8 cellular contexts compared by ENCODE assay signal in genomic region chr10:100996678-100997363, GRCh38. TPM values are rescaled to one million over a fixed set of nuclear protein-coding genes. Genes with fewer than 3 reads are reported as not detected.
DNase-seq lines count a peak whose midpoint lies in the region; ATAC-seq, FAIRE-seq and TF ChIP-seq lines count a peak whose summit lies in the region.

No MANE protein-coding gene starts in this region.

- dilution Hi-C loops in keratinocyte (cut with MboI; ENCODE audit: extremely low pct_ligation_motif_present, low sequenced_read_pairs), result no loop called here

- H3K9me1 ChIP-seq in K562 (ENCODE audit: control insufficient read depth, insufficient read depth, low read length), result no peaks in the 10 kb centered on the region
- no peaks in the 10 kb centered on the region for H3K9me1 ChIP-seq in keratinocyte (ENCODE audit: control insufficient read depth, extremely low read depth, insufficient read depth, low read length)

- 10% methylated on average over 11 of the region's 46 CpGs for WGBS in K562 (ENCODE audit: insufficient coverage, low coverage, missing lambda C conversion rate)

- DNase-seq in COLO668 (lab: John Stamatoyannopoulos, UW; ENCODE audit: unreplicated experiment) (peak; percentile 45), RPMI8226 (peak; percentile 32), K562 (ENCODE audit: extremely low read depth in 1 of 4, low spot score in 3 of 4) (peak; percentile 39 to 72 (median 65)), keratinocyte (ENCODE audit: low read depth, low spot score) (no peak), AML-193 (lab: John Stamatoyannopoulos, UW) (no peak)
- peak; percentile 38 for DNase-seq in stimulated activated CD4-positive, alpha-beta T cell treated with anti-CD3 and anti-CD28 coated beads, Interleukin-4, amount 100 ng/mL, for 24 hours

- CTCF ChIA-PET in HEK293 (lab: Yijun Ruan, JAX), result interaction anchor here (0.6 to 16.6 kb wide), 19 partner anchors 10 to 1190 kb away, joined by 3 to 274 read pairs (median 4); partner anchors contain the start of genes MRPL43 and TWNK
- CTCF ChIA-PET in K562 (lab: Yijun Ruan, JAX; ENCODE audit: low intra/inter-chr PET ratio), result interaction anchor here (9.3 kb wide), 1 partner anchor 16 kb away, joined by 150 read pairs; no protein-coding TSS in a partner anchor

- H3K27me3 ChIP-seq in K562 (ENCODE audit: control insufficient read depth in 2 of 2, insufficient read depth in 2 of 2, low read length in 2 of 2) (no peaks in the 10 kb centered on the region), keratinocyte (ENCODE audit: control insufficient read depth, extremely low read depth, insufficient read depth, low read length) (no peaks in the 10 kb centered on the region)

- H4K20me1 ChIP-seq in K562 (replicated peaks; ENCODE audit: control insufficient read depth, insufficient read depth, low read length), result no peaks in the 10 kb centered on the region
- H4K20me1 ChIP-seq in keratinocyte (ENCODE audit: control insufficient read depth, extremely low read depth, insufficient read depth, low read length), result no peaks in the 10 kb centered on the region

- no peak for TF ChIP-seq RAD21 in K562 (CRISPR knock-in tag; conservative IDR thresholded peaks at IDR 0.05 in 1 of 2, IDR thresholded peaks at IDR 0.05 in 1 of 2)

- H3K4me1 ChIP-seq in HEK293 (ENCODE audit: control insufficient read depth, insufficient read depth, low read length) (peaks cover 8% of the 10 kb centered on the region), K562 (replicated peaks in 1 of 2; ENCODE audit: control insufficient read depth in 2 of 2, insufficient read depth in 2 of 2, low read length in 2 of 2) (peaks cover 26 to 65% of the 10 kb centered on the region in 2 experiments; a peak in 4 of 5 replicates), keratinocyte (ENCODE audit: control insufficient read depth, extremely low read depth, insufficient read depth, low read length) (peaks cover 17% of the 10 kb centered on the region)

- intact Hi-C loops in K562 (cut with micrococcal nuclease), result no loop called here

- TF ChIP-seq EP300 in K562 (IDR thresholded peaks at IDR 0.05; ENCODE audit: low read length), result no peak

- H3K4me2 ChIP-seq in K562 (ENCODE audit: insufficient read depth, low read length) (peak overlapping the region; percentile 100), keratinocyte (ENCODE audit: control insufficient read depth, extremely low read depth, insufficient read depth, low read depth, low read length) (peak overlapping the region; percentile 93)

- H3K4me3 ChIP-seq in HEK293 (ENCODE audit: low read depth, low read length) (peak overlapping the region; percentile 57), K562 (peak overlapping the region; percentile 76), keratinocyte (ENCODE audit: control insufficient read depth in 2 of 3, extremely low read depth in 1 of 3, insufficient read depth in 2 of 3, low read depth in 1 of 3, low read length in 3 of 3) (peak overlapping the region; percentile 76 to 90 (median 82))

- no peak; the same call in 1 of the 2 replicates for TF ChIP-seq POLR2A in K562 (conservative IDR thresholded peaks at IDR 0.05)

- peak overlapping the region; percentile 85 to 90 for H3K9ac ChIP-seq in K562 (ENCODE audit: insufficient read depth in 1 of 2, low read depth in 2 of 2, low read length in 2 of 2)
- peak overlapping the region; percentile 93 for H3K9ac ChIP-seq in keratinocyte (ENCODE audit: control insufficient read depth, extremely low read depth, insufficient read depth, low read length)

- H3K79me2 ChIP-seq in K562 (ENCODE audit: control insufficient read depth, insufficient read depth, low read length), result peaks cover 51% of the 10 kb centered on the region
- H3K79me2 ChIP-seq in keratinocyte (ENCODE audit: control insufficient read depth, insufficient read depth, low read length), result peaks cover 17% of the 10 kb centered on the region

- in situ Hi-C loops in K562 (cut with MboI), result loop anchor here (25.0 kb wide), 1 partner anchor 1040 kb away; no protein-coding TSS in a partner anchor

- TF ChIP-seq CTCF in HEK293 (tag by site-specific recombination; IDR thresholded peaks at IDR 0.05) (no peak; the same call in 1 of the 2 replicates), K562 (IDR thresholded peaks at IDR 0.05 in 2 of 3, conservative IDR thresholded peaks at IDR 0.05 in 1 of 3; ENCODE audit: insufficient read depth in 2 of 3, low read depth in 1 of 3, low read length in 3 of 3) (no peak), keratinocyte (optimal IDR thresholded peaks at IDR 0.05 in 1 of 3, IDR thresholded peaks at IDR 0.05 in 1 of 3, conservative IDR thresholded peaks at IDR 0.05 in 1 of 3; ENCODE audit: extremely low read depth in 1 of 3, insufficient read depth in 2 of 3, low read length in 3 of 3) (no peak)

- ATAC-seq in K562 (peak; percentile 29), HG03135 (IDR thresholded peaks at IDR 0.05; ENCODE audit: unreplicated experiment) (no peak)

- H2AFZ ChIP-seq in K562 (ENCODE audit: low read depth, low read length) (peak overlapping the region; percentile 63), keratinocyte (ENCODE audit: control insufficient read depth, low read length) (peak overlapping the region; percentile 80)

- no peak for FAIRE-seq in K562 (lab: Jason Lieb, UNC)
- FAIRE-seq in keratinocyte (lab: Jason Lieb, UNC), result no peak

- H3K27ac ChIP-seq in HEK293 (ENCODE audit: extremely low read depth, low read depth, low read length) (peak overlapping the region; percentile 94), K562 (ENCODE audit: extremely low read depth, low read depth, low read length) (peak overlapping the region; percentile 93), keratinocyte (ENCODE audit: control insufficient read depth, insufficient read depth, low read length) (peak overlapping the region; percentile 73)

- BruUV-seq in K562 (replicated peaks; lab: Mats Ljungman, UMichigan), result TSS peak; percentile 54

- H3K36me3 ChIP-seq in HEK293 (ENCODE audit: control insufficient read depth in 2 of 2, insufficient read depth in 1 of 2, low read length in 2 of 2), result peaks cover 4 to 32% of the 10 kb centered on the region in 2 experiments
- H3K36me3 ChIP-seq in K562 (ENCODE audit: control insufficient read depth, insufficient read depth, low read length), result peaks cover 26% of the 10 kb centered on the region; the same call in 2 of the 3 replicates
- peaks cover 9 to 14% of the 10 kb centered on the region in 2 experiments for H3K36me3 ChIP-seq in keratinocyte (ENCODE audit: control insufficient read depth in 2 of 2, extremely low read depth in 1 of 2, insufficient read depth in 2 of 2, low read length in 2 of 2)

- POLR2A ChIA-PET in HEK293 (lab: Yijun Ruan, JAX), result interaction anchor here (0.5 to 2.4 kb wide), 7 partner anchors 9 to 145 kb away, joined by 3 to 14 read pairs (median 6); partner anchors contain the start of genes PDZD7 and SFXN3
- POLR2A ChIA-PET in K562 (lab: Yijun Ruan, JAX), result no interaction called here

- H3K9me3 ChIP-seq in HEK293 (ENCODE audit: control insufficient read depth, insufficient read depth, low read depth, low read length) (no peaks in the 10 kb centered on the region), K562 (replicated peaks; ENCODE audit: control insufficient read depth, insufficient read depth, low read depth, low read length) (no peaks in the 10 kb centered on the region), keratinocyte (ENCODE audit: control insufficient read depth, low read depth, low read length) (no peaks in the 10 kb centered on the region)

RNA-seq across cellular contexts. Expression of gene LZTS2, which starts 2.8 kb away (rescaled TPM):
- 28.9 and 51.1 TPM in 2 replicates for total RNA-seq in K562 (2011; cell fraction: chromatin; rRNA removed; ENCODE audit: low replicate concordance)
- total RNA-seq in K562 (2011; cell fraction: nucleolus; rRNA removed), result 36.8 and 39.7 TPM in 2 replicates
- 26.9 and 34.2 TPM in 2 replicates for total RNA-seq in K562 (2011; cell fraction: nucleoplasm; rRNA removed)
- 27.2 and 31.7 TPM in 2 replicates for total RNA-seq in K562 (2014; rRNA removed)
- total RNA-seq in K562 (2014; rRNA removed; fragmentation: Illumina TruSeq; extraction: Trizol), result 5.4 and 6.4 TPM in 2 replicates
- total RNA-seq in K562 (2015; rRNA removed; fragmentation: Illumina TruSeq; extraction: Trizol), result 18.5 and 19.8 TPM in 2 replicates
- 38.6 and 42.1 TPM in 2 replicates for total RNA-seq in K562 (2021)
- 14.7 and 29.0 TPM in 2 replicates for polyA plus RNA-seq in K562 (2011; rRNA removed)
- polyA plus RNA-seq in K562 (2011; cell fraction: cytosol; rRNA removed), result 28.1 and 68.0 TPM in 2 replicates
- 65.4 and 125 TPM in 2 replicates for polyA plus RNA-seq in K562 (2011; cell fraction: nucleus; rRNA removed)
- 34.1 and 35.5 TPM in 2 replicates for polyA plus RNA-seq in K562 (2012)
- 11.8 and 30.3 TPM in 2 replicates for polyA plus RNA-seq in K562 (2014; fragmentation: Illumina TruSeq; extraction: Trizol)
- polyA plus RNA-seq in K562 (2014; fragmentation: Nextera tagmentation; extraction: Ambion mirVana), result under 1 TPM; 0.23 to 0.59 TPM
- 42.5 and 43.7 TPM in 2 replicates for polyA plus RNA-seq in K562 (2014; rRNA removed)
- polyA minus RNA-seq in K562 (2011; rRNA and poly(A)+ RNA removed), result 8.0 and 8.6 TPM in 2 replicates
- 19.6 and 24.0 TPM in 2 replicates for polyA minus RNA-seq in K562 (2011; cell fraction: cytosol; rRNA and poly(A)+ RNA removed)
- 19.8 and 24.9 TPM in 2 replicates for polyA minus RNA-seq in K562 (2011; cell fraction: nucleus; rRNA and poly(A)+ RNA removed)
- polyA plus RNA-seq in keratinocyte, result 18.1 to 36.7 TPM (median 18.6 TPM) in 3 replicates
- 12.2 TPM for polyA plus RNA-seq in keratinocyte (2011; ENCODE audit: low read depth)
- 20.5 and 45.3 TPM in 2 replicates for polyA plus RNA-seq in keratinocyte (2011; cell fraction: cytosol; rRNA removed)
- polyA plus RNA-seq in keratinocyte (2011; cell fraction: nucleus; rRNA removed), result 64.4 and 90.2 TPM in 2 replicates
- polyA plus RNA-seq in keratinocyte (2012; ENCODE audit: low replicate concordance), result 26.0 and 29.4 TPM in 2 replicates
- polyA minus RNA-seq in keratinocyte, result 19.3 to 30.7 TPM (median 27.6 TPM) in 3 replicates
- 48.3 TPM for polyA minus RNA-seq in keratinocyte (2011; cell fraction: cytosol; rRNA and poly(A)+ RNA removed)
- polyA minus RNA-seq in keratinocyte (2011; cell fraction: nucleus; rRNA and poly(A)+ RNA removed), result 34.0 and 40.1 TPM in 2 replicates

RNA-seq across cellular contexts. Expression of gene TWNK, which starts 9.5 kb away (rescaled TPM):
- total RNA-seq in K562 (2011; cell fraction: chromatin; rRNA removed; ENCODE audit: low replicate concordance), result 20.7 and 34.6 TPM in 2 replicates
- 16.7 and 19.2 TPM in 2 replicates for total RNA-seq in K562 (2011; cell fraction: nucleolus; rRNA removed)
- 17.9 and 20.4 TPM in 2 replicates for total RNA-seq in K562 (2011; cell fraction: nucleoplasm; rRNA removed)
- total RNA-seq in K562 (2014; rRNA removed) (17.9 and 20.6 TPM in 2 replicates), K562 (2014; rRNA removed; fragmentation: Illumina TruSeq; extraction: Trizol) (16.6 and 18.0 TPM in 2 replicates), K562 (2015; rRNA removed; fragmentation: Illumina TruSeq; extraction: Trizol) (13.6 and 14.3 TPM in 2 replicates), K562 (2021) (19.2 and 24.5 TPM in 2 replicates)
- polyA plus RNA-seq in K562 (2011; rRNA removed) (16.1 and 17.4 TPM in 2 replicates), K562 (2014; fragmentation: Illumina TruSeq; extraction: Trizol) (34.7 and 35.5 TPM in 2 replicates), K562 (2014; fragmentation: Nextera tagmentation; extraction: Ambion mirVana) (10 to 100 TPM; 11.6 to 14.8 TPM), K562 (2014; rRNA removed) (16.6 and 18.9 TPM in 2 replicates), keratinocyte (10.1 to 16.9 TPM (median 12.9 TPM) in 3 replicates)
- polyA plus RNA-seq in K562 (2011; cell fraction: cytosol; rRNA removed), result 13.8 and 17.6 TPM in 2 replicates
- 13.3 and 19.8 TPM in 2 replicates for polyA plus RNA-seq in K562 (2011; cell fraction: nucleus; rRNA removed)
- polyA plus RNA-seq in K562 (2012), result 10.5 and 24.8 TPM in 2 replicates
- 15.7 and 22.2 TPM in 2 replicates for polyA minus RNA-seq in K562 (2011; rRNA and poly(A)+ RNA removed)
- 8.4 and 13.6 TPM in 2 replicates for polyA minus RNA-seq in K562 (2011; cell fraction: cytosol; rRNA and poly(A)+ RNA removed)
- 7.5 and 8.2 TPM in 2 replicates for polyA minus RNA-seq in K562 (2011; cell fraction: nucleus; rRNA and poly(A)+ RNA removed)
- polyA plus RNA-seq in keratinocyte (2011; ENCODE audit: low read depth), result 14.5 TPM
- polyA plus RNA-seq in keratinocyte (2011; cell fraction: cytosol; rRNA removed), result 9.7 and 10.5 TPM in 2 replicates
- polyA plus RNA-seq in keratinocyte (2011; cell fraction: nucleus; rRNA removed), result 16.0 and 17.1 TPM in 2 replicates
- 11.5 and 17.0 TPM in 2 replicates for polyA plus RNA-seq in keratinocyte (2012; ENCODE audit: low replicate concordance)
- 10.7 to 18.9 TPM (median 17.8 TPM) in 3 replicates for polyA minus RNA-seq in keratinocyte
- 11.9 TPM for polyA minus RNA-seq in keratinocyte (2011; cell fraction: cytosol; rRNA and poly(A)+ RNA removed)
- 6.3 and 9.1 TPM in 2 replicates for polyA minus RNA-seq in keratinocyte (2011; cell fraction: nucleus; rRNA and poly(A)+ RNA removed)

RNA-seq across cellular contexts. Expression of gene MRPL43, which starts 9.5 kb away (rescaled TPM):
- 12.8 and 41.1 TPM in 2 replicates for total RNA-seq in K562 (2011; cell fraction: chromatin; rRNA removed; ENCODE audit: low replicate concordance)
- 39.1 and 47.4 TPM in 2 replicates for total RNA-seq in K562 (2011; cell fraction: nucleolus; rRNA removed)
- 21.9 and 30.8 TPM in 2 replicates for total RNA-seq in K562 (2011; cell fraction: nucleoplasm; rRNA removed)
- total RNA-seq in K562 (2014; rRNA removed), result 55.9 and 63.2 TPM in 2 replicates
- total RNA-seq in K562 (2014; rRNA removed; fragmentation: Illumina TruSeq; extraction: Trizol), result 20.5 and 21.3 TPM in 2 replicates
- total RNA-seq in K562 (2015; rRNA removed; fragmentation: Illumina TruSeq; extraction: Trizol), result 40.0 and 42.5 TPM in 2 replicates
- 47.0 and 48.5 TPM in 2 replicates for total RNA-seq in K562 (2021)
- 37.2 and 47.6 TPM in 2 replicates for polyA plus RNA-seq in K562 (2011; rRNA removed)
- polyA plus RNA-seq in K562 (2011; cell fraction: cytosol; rRNA removed), result 62.0 and 116 TPM in 2 replicates
- polyA plus RNA-seq in K562 (2011; cell fraction: nucleus; rRNA removed), result 74.2 and 104 TPM in 2 replicates
- 58.5 and 65.3 TPM in 2 replicates for polyA plus RNA-seq in K562 (2012)
- 29.1 and 50.5 TPM in 2 replicates for polyA plus RNA-seq in K562 (2014; fragmentation: Illumina TruSeq; extraction: Trizol)
- polyA plus RNA-seq in K562 (2014; fragmentation: Nextera tagmentation; extraction: Ambion mirVana), result 10 to 100 TPM; 15.1 to 25.6 TPM
- polyA plus RNA-seq in K562 (2014; rRNA removed), result 63.7 and 77.5 TPM in 2 replicates
- polyA minus RNA-seq in K562 (2011; rRNA and poly(A)+ RNA removed), result 7.5 and 9.8 TPM in 2 replicates
- polyA minus RNA-seq in K562 (2011; cell fraction: cytosol; rRNA and poly(A)+ RNA removed), result 15.6 and 15.7 TPM in 2 replicates
- 26.4 and 27.4 TPM in 2 replicates for polyA minus RNA-seq in K562 (2011; cell fraction: nucleus; rRNA and poly(A)+ RNA removed)
- 71.1 to 105 TPM (median 75.3 TPM) in 3 replicates for polyA plus RNA-seq in keratinocyte
- polyA plus RNA-seq in keratinocyte (2011; ENCODE audit: low read depth), result 18.7 TPM
- polyA plus RNA-seq in keratinocyte (2011; cell fraction: cytosol; rRNA removed), result 58.8 and 96.9 TPM in 2 replicates
- polyA plus RNA-seq in keratinocyte (2011; cell fraction: nucleus; rRNA removed), result 43.4 and 62.6 TPM in 2 replicates
- polyA plus RNA-seq in keratinocyte (2012; ENCODE audit: low replicate concordance), result 87.8 and 108 TPM in 2 replicates
- polyA minus RNA-seq in keratinocyte, result 26.0 to 32.3 TPM (median 28.7 TPM) in 3 replicates
- polyA minus RNA-seq in keratinocyte (2011; cell fraction: cytosol; rRNA and poly(A)+ RNA removed), result 56.2 TPM
- polyA minus RNA-seq in keratinocyte (2011; cell fraction: nucleus; rRNA and poly(A)+ RNA removed), result 15.3 and 21.1 TPM in 2 replicates

RNA-seq across cellular contexts. Expression of gene SEMA4G, which starts 27.5 kb away (rescaled TPM):
- total RNA-seq in K562 (2011; cell fraction: chromatin; rRNA removed; ENCODE audit: low replicate concordance), result 25.4 and 47.7 TPM in 2 replicates
- total RNA-seq in K562 (2011; cell fraction: nucleolus; rRNA removed), result 20.2 and 21.7 TPM in 2 replicates
- total RNA-seq in K562 (2011; cell fraction: nucleoplasm; rRNA removed), result 27.2 and 39.2 TPM in 2 replicates
- 1.7 and 1.9 TPM in 2 replicates for total RNA-seq in K562 (2014; rRNA removed)
- 1.3 and 1.5 TPM in 2 replicates for total RNA-seq in K562 (2014; rRNA removed; fragmentation: Illumina TruSeq; extraction: Trizol)
- total RNA-seq in K562 (2015; rRNA removed; fragmentation: Illumina TruSeq; extraction: Trizol), result 0.40 and 0.83 TPM in 2 replicates
- 4.1 and 4.2 TPM in 2 replicates for total RNA-seq in K562 (2021)
- 5.7 and 11.0 TPM in 2 replicates for polyA plus RNA-seq in K562 (2011; rRNA removed)
- polyA plus RNA-seq in K562 (2011; cell fraction: cytosol; rRNA removed), result 9.6 and 12.7 TPM in 2 replicates
- 27.9 and 42.5 TPM in 2 replicates for polyA plus RNA-seq in K562 (2011; cell fraction: nucleus; rRNA removed)
- 3.1 and 3.8 TPM in 2 replicates for polyA plus RNA-seq in K562 (2012)
- 6.6 and 7.8 TPM in 2 replicates for polyA plus RNA-seq in K562 (2014; fragmentation: Illumina TruSeq; extraction: Trizol)
- 1 to 10 TPM; 1.2 to 1.8 TPM for polyA plus RNA-seq in K562 (2014; fragmentation: Nextera tagmentation; extraction: Ambion mirVana)
- 3.9 and 4.2 TPM in 2 replicates for polyA plus RNA-seq in K562 (2014; rRNA removed)
- polyA minus RNA-seq in K562 (2011; rRNA and poly(A)+ RNA removed), result 5.3 and 6.2 TPM in 2 replicates
- polyA minus RNA-seq in K562 (2011; cell fraction: cytosol; rRNA and poly(A)+ RNA removed), result 4.7 and 4.8 TPM in 2 replicates
- 5.0 and 5.2 TPM in 2 replicates for polyA minus RNA-seq in K562 (2011; cell fraction: nucleus; rRNA and poly(A)+ RNA removed)
- polyA plus RNA-seq in keratinocyte, result 0.98 to 1.9 TPM (median 1.2 TPM) in 3 replicates
- polyA plus RNA-seq in keratinocyte (2011; ENCODE audit: low read depth), result 0.55 TPM
- 0.94 and 1.1 TPM in 2 replicates for polyA plus RNA-seq in keratinocyte (2011; cell fraction: cytosol; rRNA removed)
- 3.6 and 3.8 TPM in 2 replicates for polyA plus RNA-seq in keratinocyte (2011; cell fraction: nucleus; rRNA removed)
- polyA plus RNA-seq in keratinocyte (2012; ENCODE audit: low replicate concordance), result 1.4 and 1.5 TPM in 2 replicates
- 2.1 to 4.8 TPM (median 2.4 TPM) in 3 replicates for polyA minus RNA-seq in keratinocyte
- polyA minus RNA-seq in keratinocyte (2011; cell fraction: cytosol; rRNA and poly(A)+ RNA removed), result 0.96 TPM
- polyA minus RNA-seq in keratinocyte (2011; cell fraction: nucleus; rRNA and poly(A)+ RNA removed), result 1.8 and 2.6 TPM in 2 replicates

RNA-seq across cellular contexts. Expression of gene PDZD7, which starts 34.1 kb away (rescaled TPM):
- total RNA-seq in K562 (2011; cell fraction: chromatin; rRNA removed; ENCODE audit: low replicate concordance), result 0.69 TPM in 1 of 2 replicates, not detected in the other
- total RNA-seq in K562 (2011; cell fraction: nucleolus; rRNA removed), result 0.79 and 0.83 TPM in 2 replicates
- 0.44 and 0.46 TPM in 2 replicates for total RNA-seq in K562 (2011; cell fraction: nucleoplasm; rRNA removed)
- total RNA-seq in K562 (2014; rRNA removed) (0.16 and 0.23 TPM in 2 replicates), K562 (2014; rRNA removed; fragmentation: Illumina TruSeq; extraction: Trizol) (0.04 TPM in 1 of 2 replicates, not detected in the other), K562 (2015; rRNA removed; fragmentation: Illumina TruSeq; extraction: Trizol) (0.04 and 0.07 TPM in 2 replicates), K562 (2021) (0.09 and 0.29 TPM in 2 replicates)
- polyA plus RNA-seq in K562 (2011; rRNA removed) (0.24 and 0.28 TPM in 2 replicates), K562 (2014; fragmentation: Illumina TruSeq; extraction: Trizol) (0.04 TPM in 1 of 2 replicates, not detected in the other), K562 (2014; fragmentation: Nextera tagmentation; extraction: Ambion mirVana) (not detected), K562 (2014; rRNA removed) (0.04 and 0.07 TPM in 2 replicates), keratinocyte (0.31 to 0.54 TPM (median 0.54 TPM) in 3 replicates)
- polyA plus RNA-seq in K562 (2011; cell fraction: cytosol; rRNA removed), result 0.15 and 0.57 TPM in 2 replicates
- polyA plus RNA-seq in K562 (2011; cell fraction: nucleus; rRNA removed), result 0.62 and 0.97 TPM in 2 replicates
- polyA plus RNA-seq in K562 (2012), result 0.09 and 0.54 TPM in 2 replicates
- polyA minus RNA-seq in K562 (2011; rRNA and poly(A)+ RNA removed), result 0.14 TPM in 1 of 2 replicates, not detected in the other
- polyA minus RNA-seq in K562 (2011; cell fraction: cytosol; rRNA and poly(A)+ RNA removed), result 0.38 TPM in 1 of 2 replicates, not detected in the other
- polyA minus RNA-seq in K562 (2011; cell fraction: nucleus; rRNA and poly(A)+ RNA removed), result 0.44 and 0.67 TPM in 2 replicates
- polyA plus RNA-seq in keratinocyte (2011; ENCODE audit: low read depth), result 0.10 TPM
- 0.15 and 0.34 TPM in 2 replicates for polyA plus RNA-seq in keratinocyte (2011; cell fraction: cytosol; rRNA removed)
- polyA plus RNA-seq in keratinocyte (2011; cell fraction: nucleus; rRNA removed), result 1.1 and 1.2 TPM in 2 replicates
- 0.34 and 1.0 TPM in 2 replicates for polyA plus RNA-seq in keratinocyte (2012; ENCODE audit: low replicate concordance)
- polyA minus RNA-seq in keratinocyte, result 0.20 to 0.40 TPM in 2 of 3 replicates, not detected in the other
- polyA minus RNA-seq in keratinocyte (2011; cell fraction: cytosol; rRNA and poly(A)+ RNA removed), result not detected
- 0.11 and 0.78 TPM in 2 replicates for polyA minus RNA-seq in keratinocyte (2011; cell fraction: nucleus; rRNA and poly(A)+ RNA removed)

Comparison
In these comparisons a context has a peak if more than half of its experiments do, and no peak if none do; other contexts are left out.
1. DNase-seq: peak in COLO668 (single experiment), RPMI8226 (single experiment), K562 (4 of 4) and stimulated activated CD4-positive, alpha-beta T cell treated with anti-CD3 and anti-CD28 coated beads, Interleukin-4, amount 100 ng/mL, for 24 hours (single experiment); none in keratinocyte (single experiment) and AML-193 (0 of 2).
2. Peak in every context shown above with its lines, with median percentiles within 50 percentile points of each other: H3K27ac ChIP-seq and H3K4me3 ChIP-seq.